In the genomic region with DNA sequence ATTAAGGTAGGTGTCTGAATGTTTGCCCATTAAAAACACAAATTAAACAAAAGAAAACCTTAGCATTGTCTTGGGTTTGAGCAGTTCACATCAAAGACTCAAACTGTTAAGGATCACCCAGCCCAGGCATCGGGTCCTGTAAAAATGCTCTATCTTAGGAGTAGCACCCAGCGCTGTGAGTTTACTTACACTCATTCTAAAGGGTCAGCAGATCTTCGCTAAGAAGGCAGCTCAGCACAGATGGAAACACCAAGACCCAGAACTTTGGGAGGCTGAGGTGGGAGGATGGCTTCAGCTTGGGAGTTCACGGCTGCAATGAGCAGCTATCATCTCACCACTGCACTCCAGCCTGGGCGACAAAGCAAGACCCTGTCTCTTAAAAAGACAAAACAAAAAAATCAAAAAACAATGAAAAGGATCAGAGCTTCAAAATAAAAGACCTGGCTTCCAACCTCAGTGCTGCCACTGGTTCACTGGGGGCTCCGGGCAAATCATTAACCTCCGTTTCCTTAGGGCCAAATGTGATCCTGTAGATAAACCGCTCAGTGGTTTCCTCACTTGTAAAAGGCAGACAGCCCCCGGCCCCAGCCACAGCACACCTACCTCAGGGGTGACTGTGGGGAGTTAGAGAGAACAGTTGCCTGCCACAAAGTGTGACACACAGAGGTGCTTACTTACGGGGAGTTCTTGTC, we compare ENCODE assay signal across 15 cellular contexts. TPM values are rescaled to one million over a fixed set of nuclear protein-coding genes. Genes with fewer than 3 reads are reported as not detected.
DNase-seq lines count a peak whose midpoint lies in the region; ATAC-seq and TF ChIP-seq lines count a peak whose summit lies in the region.
"Had no signal": no experiment of that assay in that cellular context is flagged by ENCODE, and none has a peak within 500 bp of the region (broad histone marks: within the 10 kb centered on the region; RNA-seq: fewer than 3 reads in every experiment).

No MANE protein-coding gene starts in this region.

- intact Hi-C loops in heart left ventricle (cut with DNase I) = no loop called here
- intact Hi-C loops in activated CD8-positive, alpha-beta T cell treated with anti-CD3 and anti-CD28 coated beads for 36 hours (cut with micrococcal nuclease) = no loop called here
- intact Hi-C loops in esophagus muscularis mucosa (cut with DNase I) = no loop called here
- intact Hi-C loops in stomach (cut with DNase I; ENCODE audit: low total_unique reads) = no loop called here

- H3K4me1 Mint-ChIP-seq in activated CD8-positive, alpha-beta T cell treated with anti-CD3 and anti-CD28 coated beads for 36 hours (ENCODE audit: low read depth) = peaks cover 24% of the 10 kb centered on the region

- peak overlapping the region; percentile 80 for H3K27ac Mint-ChIP-seq in activated CD8-positive, alpha-beta T cell treated with anti-CD3 and anti-CD28 coated beads for 36 hours

- 77 to 84% (median 80%) methylated on average over 10 of the region's 10 CpGs for WGBS in heart left ventricle, 4 donors
- 71% methylated on average over 10 of the region's 10 CpGs for WGBS in esophagus muscularis mucosa
- WGBS in stomach, 5 donors = 36 to 59% (median 44%) methylated on average over 10 of the region's 10 CpGs

- CTCF ChIA-PET in activated CD8-positive, alpha-beta T cell treated with anti-CD3 and anti-CD28 coated beads for 36 hours (lab: Charles Lee) = interaction anchor here (0.9 kb wide), 1 partner anchor 478 kb away, joined by 3 read pairs; no protein-coding TSS in a partner anchor

- no peaks in the 10 kb centered on the region for H3K27me3 ChIP-seq in heart left ventricle
- H3K27me3 ChIP-seq in right atrium auricular region = no peaks in the 10 kb centered on the region
- no peaks in the 10 kb centered on the region for H3K27me3 ChIP-seq in esophagus muscularis mucosa
- H3K27me3 ChIP-seq in stomach = no peaks in the 10 kb centered on the region

- no peaks in the 10 kb centered on the region for H3K27me3 Mint-ChIP-seq in activated CD8-positive, alpha-beta T cell treated with anti-CD3 and anti-CD28 coated beads for 36 hours

- H3K9me3 Mint-ChIP-seq in activated CD8-positive, alpha-beta T cell treated with anti-CD3 and anti-CD28 coated beads for 36 hours = no peaks in the 10 kb centered on the region

- TF ChIP-seq POLR2A in heart left ventricle (IDR thresholded peaks at IDR 0.05) = no peak
- TF ChIP-seq POLR2A in esophagus muscularis mucosa (IDR thresholded peaks at IDR 0.05; ENCODE audit: low read depth) = no peak
- TF ChIP-seq POLR2A in stomach (IDR thresholded peaks at IDR 0.05) = no peak

- peaks cover 72% of the 10 kb centered on the region for H3K36me3 Mint-ChIP-seq in activated CD8-positive, alpha-beta T cell treated with anti-CD3 and anti-CD28 coated beads for 36 hours (ENCODE audit: low read depth)

- no peak for DNase-seq in heart left ventricle
- DNase-seq in right atrium auricular region (ENCODE audit: low spot score) = no peak
- peak; percentile 75 for DNase-seq in activated CD8-positive, alpha-beta T cell treated with anti-CD3 and anti-CD28 coated beads for 36 hours
- DNase-seq in esophagus muscularis mucosa (ENCODE audit: extremely low spot score) = no peak
- no peak for DNase-seq in stomach
- DNase-seq in caudate nucleus (lab: John Stamatoyannopoulos, UW) = no peak
- no peak for DNase-seq in NCI-H1417 treated with DMSO at 0.1 percent for 48 hours (lab: John Stamatoyannopoulos, UW)
- DNase-seq: amygdala; GOT3; NCI-H146; NK-92 treated with Interleukin-12 subunit alpha and Interleukin-12 subunit beta, amount 100 ng/mL, for 24 hours had no signal

- H3K36me3 ChIP-seq in heart left ventricle (peaks cover 0 to 100% (median 98%) of the 10 kb centered on the region in 9 donors), right atrium auricular region (peaks cover 94% of the 10 kb centered on the region), esophagus muscularis mucosa (peaks cover 72 to 100% (median 98%) of the 10 kb centered on the region in 4 donors), stomach (peaks cover 67 to 100% (median 100%) of the 10 kb centered on the region in 4 donors)

- H3K9me3 ChIP-seq in heart left ventricle = no peaks in the 10 kb centered on the region
- H3K9me3 ChIP-seq in right atrium auricular region = no peaks in the 10 kb centered on the region
- no peaks in the 10 kb centered on the region for H3K9me3 ChIP-seq in esophagus muscularis mucosa
- H3K9me3 ChIP-seq in stomach = no peaks in the 10 kb centered on the region

- peaks cover 0 to 37% (median 17%) of the 10 kb centered on the region in 12 donors for H3K4me1 ChIP-seq in heart left ventricle
- H3K4me1 ChIP-seq in right atrium auricular region = peaks cover 0 to 25% of the 10 kb centered on the region in 2 donors
- H3K4me1 ChIP-seq in esophagus muscularis mucosa = peaks cover 12 to 29% (median 24%) of the 10 kb centered on the region in 4 donors
- H3K4me1 ChIP-seq in stomach = peaks cover 21 to 43% (median 26%) of the 10 kb centered on the region in 4 donors

- H3K4me3 Mint-ChIP-seq in activated CD8-positive, alpha-beta T cell treated with anti-CD3 and anti-CD28 coated beads for 36 hours = peak overlapping the region; percentile 13

- TF ChIP-seq CTCF in heart left ventricle (IDR thresholded peaks at IDR 0.05) (no peak), right atrium auricular region (IDR thresholded peaks at IDR 0.05) (no peak), esophagus muscularis mucosa (IDR thresholded peaks at IDR 0.05) (no peak), stomach (IDR thresholded peaks at IDR 0.05) (no peak)
- no peak for TF ChIP-seq CTCF in activated CD8-positive, alpha-beta T cell treated with anti-CD3 and anti-CD28 coated beads for 36 hours (IDR thresholded peaks at IDR 0.05)

- no peak for TF ChIP-seq EP300 in esophagus muscularis mucosa (IDR thresholded peaks at IDR 0.05)
- no peak for TF ChIP-seq EP300 in stomach (IDR thresholded peaks at IDR 0.05)

- H3K4me3 ChIP-seq in heart left ventricle (no peak overlapping the region), right atrium auricular region (no peak overlapping the region), esophagus muscularis mucosa (no peak overlapping the region), stomach (no peak overlapping the region)

- peak overlapping the region in 9 of 12 donors; percentile 9 to 76 (median 58) for H3K27ac ChIP-seq in heart left ventricle
- peak overlapping the region in 1 of 2 donors; percentile 48 for H3K27ac ChIP-seq in right atrium auricular region
- H3K27ac ChIP-seq in esophagus muscularis mucosa (replicated peaks in 1 of 4) = peak overlapping the region in 3 of 4 donors; percentile 29 to 53 (median 46)
- H3K27ac ChIP-seq in stomach = peak overlapping the region; percentile 52 to 79 (median 58)
- no peak overlapping the region for H3K27ac ChIP-seq in caudate nucleus (ENCODE audit: low read depth, low read length)

- POLR2A ChIA-PET in activated CD8-positive, alpha-beta T cell treated with anti-CD3 and anti-CD28 coated beads for 36 hours (lab: Charles Lee) = interaction anchor here (0.9 to 4.3 kb wide), 2 partner anchors 11 to 28 kb away, joined by 4 to 39 read pairs; partner anchors contain the start of gene COG1

- ATAC-seq in heart left ventricle (no peak), HG02852 (IDR thresholded peaks at IDR 0.05; ENCODE audit: unreplicated experiment) (no peak)
- ATAC-seq in activated CD8-positive, alpha-beta T cell treated with anti-CD3 and anti-CD28 coated beads for 36 hours = peak; percentile 71

RNA-seq across cellular contexts. Expression of gene COG1, which starts 11.1 kb away (rescaled TPM):
- total RNA-seq in heart left ventricle (10 to 100 TPM; 38.4 to 65.6 (median 55.1) TPM), right atrium auricular region (10 to 100 TPM; 17.3 to 21.3 TPM), esophagus muscularis mucosa (10 to 100 TPM; 19.1 to 36.5 (median 27.3) TPM), stomach (10 to 100 TPM; 13.4 to 68.9 (median 25.9) TPM)
- polyA plus RNA-seq in heart left ventricle (10 to 100 TPM; 20.2 to 78.7 TPM), stomach (10 to 100 TPM; 11.6 to 18.0 (median 15.4) TPM)
- total RNA-seq in activated CD8-positive, alpha-beta T cell treated with anti-CD3 and anti-CD28 coated beads for 36 hours = 10 to 100 TPM; 24.6 to 27.9 TPM

RNA-seq across cellular contexts. Expression of gene SSTR2, which starts 39.1 kb away (rescaled TPM):
- total RNA-seq in heart left ventricle = 1 to 10 TPM in 3 of 9 donors, under 1 TPM in 6; 0.09 to 2.4 (median 0.23) TPM
- polyA plus RNA-seq in heart left ventricle = under 1 TPM; 0.12 to 0.27 TPM
- 1 to 10 TPM in 1 of 2 donors, under 1 TPM in 1; 0.20 to 1.1 TPM for total RNA-seq in right atrium auricular region
- under 1 TPM; 0.04 to 0.20 TPM for total RNA-seq in activated CD8-positive, alpha-beta T cell treated with anti-CD3 and anti-CD28 coated beads for 36 hours
- total RNA-seq in esophagus muscularis mucosa = 1 to 10 TPM in 3 of 4 donors, under 1 TPM in 1; 0.42 to 2.0 (median 1.7) TPM
- 10 to 100 TPM in 1 of 5 donors, 1 to 10 TPM in 2, under 1 TPM in 2; under 0.01 to 21.1 (median 1.1) TPM for total RNA-seq in stomach
- polyA plus RNA-seq in stomach = under 1 TPM; 0.38 to 0.76 (median 0.62) TPM
- polyA plus RNA-seq: keratinocyte had no signal

RNA-seq across cellular contexts. Expression of gene CPSF4L, which starts 57.7 kb away (rescaled TPM):
- total RNA-seq in heart left ventricle = not detected
- not detected for polyA plus RNA-seq in heart left ventricle
- not detected for total RNA-seq in right atrium auricular region
- not detected for total RNA-seq in activated CD8-positive, alpha-beta T cell treated with anti-CD3 and anti-CD28 coated beads for 36 hours
- total RNA-seq in esophagus muscularis mucosa = not detected
- total RNA-seq in stomach = not detected
- polyA plus RNA-seq in stomach = not detected
- total RNA-seq: T-helper 2 cell treated with Interferon-gamma antibody and Interleukin-4, amounts not matched to agents 100 ng/mL and 5 ng/mL, for 36 hours had no signal
- polyA plus RNA-seq: esophagus, keratinocyte had no signal
